In the genomic region with DNA sequence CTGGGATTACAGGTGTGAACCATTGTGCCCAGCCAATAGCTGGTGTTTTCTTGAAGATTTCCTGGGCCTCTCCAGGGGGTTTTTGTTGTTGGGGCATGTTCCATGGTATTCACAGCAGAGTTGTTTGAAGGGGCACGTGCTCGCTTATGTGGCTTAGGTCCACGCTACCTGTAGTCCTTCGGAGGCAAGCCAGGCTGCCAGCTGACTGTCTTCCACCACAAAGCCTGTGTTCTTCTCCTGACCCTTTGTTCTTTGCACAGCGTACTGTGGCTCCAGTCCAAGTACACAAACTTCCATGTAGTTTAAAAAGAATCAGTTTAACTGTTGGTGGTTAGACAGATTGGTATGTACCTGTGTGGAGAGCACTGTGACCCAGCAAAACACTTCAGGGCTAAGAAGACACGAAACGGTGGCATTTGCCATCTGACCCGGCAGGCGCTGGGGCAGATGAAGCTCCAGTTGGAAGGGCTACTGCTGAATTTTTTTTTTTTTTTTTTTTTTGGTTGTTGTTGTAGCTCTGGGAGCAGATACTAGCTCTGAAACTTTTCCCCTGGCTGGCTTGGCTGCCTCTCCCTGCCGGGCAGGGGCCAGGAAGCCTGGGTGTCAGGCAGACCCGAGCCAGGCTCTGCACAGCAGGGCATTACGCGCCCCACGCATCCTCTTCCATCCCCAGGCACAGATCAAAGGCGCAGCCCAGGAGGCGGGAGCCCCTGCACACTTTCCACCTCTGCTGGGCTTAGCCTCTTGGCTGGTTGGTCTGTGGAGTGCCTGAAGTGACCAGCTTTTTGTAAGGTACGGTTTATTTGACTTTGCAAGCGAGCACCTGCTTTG, we compare ENCODE assay signal across 1 cellular context.
TF ChIP-seq lines count a peak whose summit lies in the region.

No MANE protein-coding gene starts in this region.

TF ChIP-seq in HepG2, 621 proteins besides CTCF, POLR2A, EP300 and RAD21 (continued from another document and continues in another):
- TF ChIP-seq ISX (CRISPR knock-in tag; conservative IDR thresholded peaks at IDR 0.05) (no peak), CENPT (CRISPR knock-in tag; IDR thresholded peaks at IDR 0.05; ENCODE audit: low read depth) (no peak), ZNF101 (CRISPR knock-in tag; IDR thresholded peaks at IDR 0.05; ENCODE audit: borderline replicate concordance, low read depth) (no peak), ZNF407 (CRISPR knock-in tag; IDR thresholded peaks at IDR 0.05; ENCODE audit: not compliant biosample characterization) (no peak), ZNF136 (CRISPR knock-in tag; IDR thresholded peaks at IDR 0.05; ENCODE audit: low read depth) (peak; percentile 60; the same call in 1 of the 2 replicates), ZIK1 (CRISPR knock-in tag; IDR thresholded peaks at IDR 0.05; ENCODE audit: borderline replicate concordance, low read depth) (peak; percentile 42; the same call in 1 of the 2 replicates), ZNF468 (CRISPR knock-in tag; IDR thresholded peaks at IDR 0.05) (0 out of 2 replicates have a peak, but pooled peaks have one; percentile 21), TIGD3 (CRISPR knock-in tag; IDR thresholded peaks at IDR 0.05; ENCODE audit: borderline replicate concordance) (0 out of 2 replicates have a peak, but pooled peaks have one; percentile 41), ZNF841 (CRISPR knock-in tag; IDR thresholded peaks at IDR 0.05; ENCODE audit: borderline replicate concordance) (no peak), SOX13 (IDR thresholded peaks at IDR 0.05) (peak; percentile 96), SOX13 (CRISPR knock-in tag; conservative IDR thresholded peaks at IDR 0.05 in 1 of 2, IDR thresholded peaks at IDR 0.05 in 1 of 2) (peak in 1 of 2 experiments; percentile 99; a peak in 2 of 4 replicates), ZNF329 (CRISPR knock-in tag; IDR thresholded peaks at IDR 0.05; ENCODE audit: low read depth) (peak; percentile 87), PLSCR1 (CRISPR knock-in tag; IDR thresholded peaks at IDR 0.05; ENCODE audit: borderline replicate concordance) (no peak), HNRNPK (IDR thresholded peaks at IDR 0.05; ENCODE audit: low read depth, low read length, poor library complexity, severe bottlenecking) (no peak), HMGA1 (CRISPR knock-in tag; conservative IDR thresholded peaks at IDR 0.05) (no peak), MED13 (CRISPR knock-in tag; IDR thresholded peaks at IDR 0.05) (peak; percentile 70; the same call in 1 of the 2 replicates), SMAD3 (CRISPR knock-in tag; IDR thresholded peaks at IDR 0.05) (peak; percentile 61), HOXA7 (CRISPR knock-in tag; IDR thresholded peaks at IDR 0.05) (no peak), ZNF12 (CRISPR knock-in tag; IDR thresholded peaks at IDR 0.05) (peak; percentile 62), TMF1 (CRISPR knock-in tag; IDR thresholded peaks at IDR 0.05; ENCODE audit: low read depth) (peak; percentile 68), ZNF562 (CRISPR knock-in tag; IDR thresholded peaks at IDR 0.05; ENCODE audit: borderline replicate concordance) (no peak), ZNF280B (CRISPR knock-in tag; IDR thresholded peaks at IDR 0.05; ENCODE audit: borderline replicate concordance) (no peak), MEIS2 (CRISPR knock-in tag; IDR thresholded peaks at IDR 0.05) (peak; percentile 12; the same call in 1 of the 2 replicates), ZNF225 (CRISPR knock-in tag; IDR thresholded peaks at IDR 0.05) (peak; percentile 45; the same call in 1 of the 2 replicates), MAZ (IDR thresholded peaks at IDR 0.05; ENCODE audit: borderline replicate concordance, low read depth, low read length) (no peak), MAZ (CRISPR knock-in tag; IDR thresholded peaks at IDR 0.05; ENCODE audit: low read depth) (no peak), ZSCAN5A (CRISPR knock-in tag; IDR thresholded peaks at IDR 0.05; ENCODE audit: borderline replicate concordance) (peak; percentile 19; the same call in 1 of the 2 replicates), PAX8 (CRISPR knock-in tag; IDR thresholded peaks at IDR 0.05; ENCODE audit: borderline replicate concordance) (no peak), AHR (CRISPR knock-in tag; IDR thresholded peaks at IDR 0.05) (peak; percentile 54), NFE2 (CRISPR knock-in tag; IDR thresholded peaks at IDR 0.05) (no peak), POLR2AphosphoS5 (IDR thresholded peaks at IDR 0.05; ENCODE audit: low read depth, low read length) (peak; percentile 77), GFI1 (CRISPR knock-in tag; IDR thresholded peaks at IDR 0.05; ENCODE audit: borderline replicate concordance) (peak; percentile 83), ZFYVE20 (CRISPR knock-in tag; IDR thresholded peaks at IDR 0.05; ENCODE audit: borderline replicate concordance, low read depth) (no peak), ZMAT5 (CRISPR knock-in tag; IDR thresholded peaks at IDR 0.05; ENCODE audit: borderline replicate concordance, low read depth) (no peak), EED (CRISPR knock-in tag; IDR thresholded peaks at IDR 0.05) (0 out of 2 replicates have a peak, but pooled peaks have one; percentile 41)
- TF ChIP-seq, protein P1, sequence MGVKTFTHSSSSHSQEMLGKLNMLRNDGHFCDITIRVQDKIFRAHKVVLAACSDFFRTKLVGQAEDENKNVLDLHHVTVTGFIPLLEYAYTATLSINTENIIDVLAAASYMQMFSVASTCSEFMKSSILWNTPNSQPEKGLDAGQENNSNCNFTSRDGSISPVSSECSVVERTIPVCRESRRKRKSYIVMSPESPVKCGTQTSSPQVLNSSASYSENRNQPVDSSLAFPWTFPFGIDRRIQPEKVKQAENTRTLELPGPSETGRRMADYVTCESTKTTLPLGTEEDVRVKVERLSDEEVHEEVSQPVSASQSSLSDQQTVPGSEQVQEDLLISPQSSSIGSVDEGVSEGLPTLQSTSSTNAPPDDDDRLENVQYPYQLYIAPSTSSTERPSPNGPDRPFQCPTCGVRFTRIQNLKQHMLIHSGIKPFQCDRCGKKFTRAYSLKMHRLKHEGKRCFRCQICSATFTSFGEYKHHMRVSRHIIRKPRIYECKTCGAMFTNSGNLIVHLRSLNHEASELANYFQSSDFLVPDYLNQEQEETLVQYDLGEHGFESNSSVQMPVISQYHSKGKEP (CRISPR knock-in tag; IDR thresholded peaks at IDR 0.05) = no peak
- TF ChIP-seq, protein P2, sequence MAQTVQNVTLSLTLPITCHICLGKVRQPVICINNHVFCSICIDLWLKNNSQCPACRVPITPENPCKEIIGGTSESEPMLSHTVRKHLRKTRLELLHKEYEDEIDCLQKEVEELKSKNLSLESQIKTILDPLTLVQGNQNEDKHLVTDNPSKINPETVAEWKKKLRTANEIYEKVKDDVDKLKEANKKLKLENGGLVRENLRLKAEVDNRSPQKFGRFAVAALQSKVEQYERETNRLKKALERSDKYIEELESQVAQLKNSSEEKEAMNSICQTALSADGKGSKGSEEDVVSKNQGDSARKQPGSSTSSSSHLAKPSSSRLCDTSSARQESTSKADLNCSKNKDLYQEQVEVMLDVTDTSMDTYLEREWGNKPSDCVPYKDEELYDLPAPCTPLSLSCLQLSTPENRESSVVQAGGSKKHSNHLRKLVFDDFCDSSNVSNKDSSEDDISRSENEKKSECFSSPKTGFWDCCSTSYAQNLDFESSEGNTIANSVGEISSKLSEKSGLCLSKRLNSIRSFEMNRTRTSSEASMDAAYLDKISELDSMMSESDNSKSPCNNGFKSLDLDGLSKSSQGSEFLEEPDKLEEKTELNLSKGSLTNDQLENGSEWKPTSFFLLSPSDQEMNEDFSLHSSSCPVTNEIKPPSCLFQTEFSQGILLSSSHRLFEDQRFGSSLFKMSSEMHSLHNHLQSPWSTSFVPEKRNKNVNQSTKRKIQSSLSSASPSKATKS (CRISPR knock-in tag; IDR thresholded peaks at IDR 0.05) = no peak
